ENCODE assay signal across 25 cellular contexts in the genomic region with DNA sequence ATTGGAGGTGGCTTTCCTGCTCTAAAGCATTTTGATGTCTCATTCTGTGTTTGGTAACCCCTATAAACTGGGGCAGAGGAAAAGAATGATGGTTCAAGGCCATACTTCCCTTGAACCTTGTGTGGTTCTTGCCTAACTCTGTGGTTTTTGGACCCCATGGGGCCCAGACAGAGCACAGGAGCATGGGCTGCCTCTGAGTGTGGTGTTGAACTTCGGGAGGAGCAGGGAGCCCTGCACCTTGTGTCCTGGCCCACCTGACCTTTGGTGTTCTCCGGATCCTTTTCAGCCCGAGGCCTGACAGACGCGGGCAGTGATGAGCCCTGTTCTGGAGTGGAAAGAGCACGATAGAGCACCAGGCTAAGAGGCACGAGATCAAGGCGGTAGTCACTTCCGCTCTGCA.
"Had no signal": no experiment of that assay in that cellular context is flagged by ENCODE, and none has a peak within 500 bp of the region (broad histone marks: within the 10 kb centered on the region; RNA-seq: fewer than 3 reads in every experiment).

No MANE protein-coding gene starts in this region.

- ATAC-seq: activated CD4-positive, alpha-beta T cell treated with anti-CD3 and anti-CD28 coated beads for 36 hours; naive thymus-derived CD4-positive, alpha-beta T cell; pancreas had no signal

- H3K9me3 Mint-ChIP-seq: activated T-helper 2 cell treated with anti-CD3 and anti-CD28 coated beads, Interferon-gamma antibody, Interleukin-2, Interleukin-4, amounts not matched to agents 10 μg/mL and 5 μg/mL and 100 μg/mL, durations not matched to agents 14 hours and 24 hours and 36 hours; immature natural killer cell; mesothelial cell of epicardium; naive thymus-derived CD4-positive, alpha-beta T cell; T-helper 2 cell treated with Interferon-gamma antibody and Interleukin-4, amounts not matched to agents 5 μg/mL and 100 μg/mL, for 36 hours had no signal

- H3K4me1 Mint-ChIP-seq: activated CD4-positive, alpha-beta T cell treated with anti-CD3 and anti-CD28 coated beads for 36 hours; mesothelial cell of epicardium had no signal

- H3K27ac Mint-ChIP-seq: activated CD4-positive, alpha-beta T cell treated with anti-CD3 and anti-CD28 coated beads for 36 hours; activated naive CD8-positive, alpha-beta T cell; activated T-helper 2 cell treated with anti-CD3 and anti-CD28 coated beads, Interferon-gamma antibody, Interleukin-2, Interleukin-4, amounts not matched to agents 10 μg/mL and 5 μg/mL and 100 μg/mL, durations not matched to agents 14 hours and 24 hours and 36 hours; mesothelial cell of epicardium; T-helper 2 cell treated with Interferon-gamma antibody and Interleukin-4, amounts not matched to agents 5 μg/mL and 100 μg/mL, for 36 hours had no signal

- H3K4me3 Mint-ChIP-seq: activated CD4-positive, alpha-beta T cell treated with anti-CD3 and anti-CD28 coated beads for 36 hours; activated naive CD8-positive, alpha-beta T cell; immature natural killer cell; mesothelial cell of epicardium; naive thymus-derived CD4-positive, alpha-beta T cell; T-helper 2 cell treated with Interferon-gamma antibody and Interleukin-4, amounts not matched to agents 5 μg/mL and 100 μg/mL, for 36 hours had no signal

- H3K4me3 ChIP-seq: colonic mucosa, pancreas, prostate gland, sigmoid colon, suprapubic skin, tibial artery had no signal

- DNase-seq: activated CD4-positive, alpha-beta T cell treated with anti-CD3 and anti-CD28 coated beads for 36 hours; activated CD4-positive, CD25-positive, alpha-beta regulatory T cell; activated naive CD4-positive, alpha-beta T cell treated with Interleukin-2 at 50 U/mL for 16 hours; activated T-cell treated with anti-CD3 and anti-CD28 coated beads, Interleukin-2, amount 50 U/mL, for 48 hours; anterior cingulate cortex; colonic mucosa; head of caudate nucleus; hypothalamus; immature natural killer cell; naive thymus-derived CD4-positive, alpha-beta T cell; pancreas; retina; sigmoid colon; small intestine; stimulated activated CD4-positive, alpha-beta T cell treated with anti-CD3 and anti-CD28 coated beads, Interleukin-1b, Interleukin-23, amount 100 ng/mL, for 48 hours; stimulated activated CD4-positive, alpha-beta T cell treated with anti-CD3 and anti-CD28 coated beads, Interleukin-4, amount 100 ng/mL, for 4 hours; stimulated activated naive CD4-positive, alpha-beta T cell; T-helper 1 cell; tibial artery had no signal
